In genomic region chr17:65627892-65628622, GRCh38 we compare ENCODE assay signal across 9 cellular contexts.
A peak's percentile ranks its signal among the peaks of the same experiment; 100 is the strongest.
DNase-seq lines count a peak whose midpoint lies in the region; ATAC-seq and TF ChIP-seq lines count a peak whose summit lies in the region.
"Had no signal": no experiment of that assay in that cellular context is flagged by ENCODE, and none has a peak within 500 bp of the region (broad histone marks: within the 10 kb centered on the region; RNA-seq: fewer than 3 reads in every experiment).

No MANE protein-coding gene starts in this region.

- no peak for TF ChIP-seq CTCF in foreskin keratinocyte (conservative IDR thresholded peaks at IDR 0.05)
- no peak for TF ChIP-seq CTCF in thoracic aorta (IDR thresholded peaks at IDR 0.05)

- H3K4me3 ChIP-seq in thoracic aorta = peak overlapping the region; percentile 52
- H3K4me3 ChIP-seq: adrenal gland had no signal

- H3K9me3 ChIP-seq in thoracic aorta = no peaks in the 10 kb centered on the region
- H3K9me3 ChIP-seq: adrenal gland had no signal

- ATAC-seq in foreskin keratinocyte = peak; percentile 73
- no peak for ATAC-seq in thoracic aorta (ENCODE audit: insufficient number of reproducible peaks, low FRiP score, low read depth)
- ATAC-seq in GM21723 (IDR thresholded peaks at IDR 0.05; ENCODE audit: unreplicated experiment) = no peak
- no peak for ATAC-seq in GM21619 (IDR thresholded peaks at IDR 0.05; ENCODE audit: unreplicated experiment)

- H3K36me3 ChIP-seq in thoracic aorta = no peaks in the 10 kb centered on the region
- H3K36me3 ChIP-seq: adrenal gland had no signal

- peak; percentile 77 for DNase-seq in HT1080 (ENCODE audit: low read depth)
- peak; percentile 12 for DNase-seq in RPMI8226
- DNase-seq in foreskin keratinocyte = peak; percentile 19 to 46
- peak; percentile 3 for DNase-seq in thoracic aorta (ENCODE audit: low spot score)
- DNase-seq in cerebellar nuclear complex (lab: John Stamatoyannopoulos, UW) = no peak
- no peak for DNase-seq in activated CD4-positive, alpha-beta T cell treated with anti-CD3 and anti-CD28 coated beads for 48 hours

- H3K27me3 ChIP-seq in foreskin keratinocyte (no peaks in the 10 kb centered on the region), thoracic aorta (replicated peaks; ENCODE audit: insufficient read depth) (no peaks in the 10 kb centered on the region)
- H3K27me3 ChIP-seq: adrenal gland had no signal

- H3K4me1 ChIP-seq in foreskin keratinocyte (no peaks in the 10 kb centered on the region), thoracic aorta (ENCODE audit: control insufficient read depth in 1 of 2, low read depth in 2 of 2) (peaks cover 0 to 12% of the 10 kb centered on the region in 2 donors)

- no peak overlapping the region for H3K27ac ChIP-seq in foreskin keratinocyte
- no peak overlapping the region for H3K27ac ChIP-seq in thoracic aorta
- H3K27ac ChIP-seq: adrenal gland had no signal

Comparison
In these comparisons a context has a peak if more than half of its experiments do, and no peak if none do; other contexts are left out.
1. DNase-seq: peak in HT1080 (single experiment), RPMI8226 (single experiment), foreskin keratinocyte (2 of 2) and thoracic aorta (single experiment); none in cerebellar nuclear complex (0 of 2) and activated CD4-positive, alpha-beta T cell treated with anti-CD3 and anti-CD28 coated beads for 48 hours (single experiment).